Comparison of ENCODE assay signal across 20 cellular contexts in the genomic region with DNA sequence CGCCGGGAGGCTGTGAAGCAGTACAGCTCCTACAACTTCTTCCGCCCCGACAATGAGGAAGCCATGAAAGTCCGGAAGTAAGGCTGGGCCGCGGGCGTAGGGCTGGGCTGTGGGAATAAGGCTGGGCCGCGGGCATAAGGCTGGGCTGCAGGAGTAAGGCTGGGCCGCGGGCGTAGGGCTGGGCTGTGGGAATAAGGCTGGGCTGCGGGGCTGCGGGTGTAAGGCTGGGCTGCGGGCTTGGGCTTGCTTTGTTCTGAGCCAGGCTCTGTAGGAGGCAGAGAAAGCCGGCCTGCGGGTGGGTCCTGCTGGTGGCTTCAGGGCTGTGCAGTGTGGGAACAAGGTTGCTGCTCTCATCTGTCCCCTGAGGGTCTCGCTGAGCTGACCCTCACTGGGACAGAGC.
"Had no signal": no experiment of that assay in that cellular context is flagged by ENCODE, and none has a peak within 500 bp of the region (broad histone marks: within the 10 kb centered on the region; RNA-seq: fewer than 3 reads in every experiment).

No MANE protein-coding gene starts in this region.

- H3K27me3 ChIP-seq: heart left ventricle, neural progenitor cell, tibial artery, uterus had no signal

- H3K27ac ChIP-seq: heart left ventricle, neural progenitor cell, parathyroid adenoma, tibial artery, uterus, WERI-Rb-1 had no signal

- H3K9me3 Mint-ChIP-seq: activated naive CD8-positive, alpha-beta T cell treated with anti-CD3 and anti-CD28 coated beads for 36 hours; immature natural killer cell; neural progenitor cell had no signal

- H3K27me3 Mint-ChIP-seq: activated naive CD8-positive, alpha-beta T cell treated with anti-CD3 and anti-CD28 coated beads for 36 hours; naive thymus-derived CD4-positive, alpha-beta T cell had no signal

- H3K9me3 ChIP-seq: heart left ventricle, tibial artery, uterus had no signal

- H3K4me3 Mint-ChIP-seq: activated naive CD8-positive, alpha-beta T cell treated with anti-CD3 and anti-CD28 coated beads for 36 hours; immature natural killer cell; naive thymus-derived CD4-positive, alpha-beta T cell; neural progenitor cell had no signal

- H3K4me2 ChIP-seq: neural progenitor cell had no signal

- FAIRE-seq: colon, frontal cortex had no signal

- H3K4me1 ChIP-seq: parathyroid adenoma had no signal

- H3K27ac Mint-ChIP-seq: activated naive CD8-positive, alpha-beta T cell treated with anti-CD3 and anti-CD28 coated beads for 36 hours; immature natural killer cell; neural progenitor cell had no signal

- H3K36me3 ChIP-seq: uterus, WERI-Rb-1 had no signal

- H3K9ac ChIP-seq: neural progenitor cell, parathyroid adenoma had no signal

- H3K4me3 ChIP-seq: heart left ventricle, neural progenitor cell, tibial artery, uterus had no signal

- DNase-seq: activated CD4-positive, alpha-beta T cell treated with anti-CD3 and anti-CD28 coated beads, Interleukin-2, amount 50 U/mL, for 48 hours; activated gamma-delta T cell treated with Interleukin-2 at 50 U/mL for 16 hours; activated naive CD8-positive, alpha-beta T cell treated with anti-CD3 and anti-CD28 coated beads for 36 hours; amniotic stem cell; heart left ventricle; immature natural killer cell; mesendoderm; naive thymus-derived CD4-positive, alpha-beta T cell; stimulated activated CD4-positive, alpha-beta T cell treated with anti-CD3 and anti-CD28 coated beads, Interleukin-12 subunit alpha, Interleukin-12 subunit beta, amount 100 ng/mL, for 4 hours; stimulated activated CD4-positive, alpha-beta T cell treated with anti-CD3 and anti-CD28 coated beads, Interleukin-1b, Interleukin-23, amount 100 ng/mL, for 48 hours; stimulated activated CD8-positive, alpha-beta memory T cell treated with anti-CD3 and anti-CD28 coated beads, Interleukin-4, amount 100 ng/mL, for 48 hours; stimulated activated naive CD4-positive, alpha-beta T cell; T-helper 2 cell; tibial artery; uterus; WERI-Rb-1 had no signal

- ATAC-seq: heart left ventricle; naive thymus-derived CD4-positive, alpha-beta T cell had no signal

- H2AFZ ChIP-seq: neural progenitor cell, parathyroid adenoma had no signal
